23 cellular contexts compared by ENCODE assay signal in genomic region chr11:44702897-44703296, GRCh38. TPM values are rescaled to one million over a fixed set of nuclear protein-coding genes. Genes with fewer than 3 reads are reported as not detected.
DNase-seq lines count a peak whose midpoint lies in the region; ATAC-seq and TF ChIP-seq lines count a peak whose summit lies in the region.
"Had no signal": no experiment of that assay in that cellular context is flagged by ENCODE, and none has a peak within 500 bp of the region (broad histone marks: within the 10 kb centered on the region; RNA-seq: fewer than 3 reads in every experiment).

No MANE protein-coding gene starts in this region.

- no CpG with 5 or more reads among the region's 4 CpGs for WGBS in trophoblast cell (ENCODE audit: extremely low coverage, insufficient coverage, insufficient read length)

- H3K4me1 ChIP-seq in HEK293 (ENCODE audit: control insufficient read depth, insufficient read depth, low read length) (no peaks in the 10 kb centered on the region), trophoblast cell (ENCODE audit: control insufficient read depth in 1 of 2, insufficient read depth in 2 of 2, low read length in 2 of 2) (peaks cover 18 to 23% of the 10 kb centered on the region in 2 experiments)
- H3K4me1 ChIP-seq: BLaER1, parathyroid adenoma had no signal

- peak; percentile 78 for DNase-seq in RPMI7951 (ENCODE audit: low read depth)
- peak; percentile 24 for DNase-seq in fibroblast of pulmonary artery (ENCODE audit: low read depth)
- DNase-seq in trophoblast cell: no peak
- DNase-seq in SIG-M5 treated with dmso at 0.1 percent for 504 hours (lab: John Stamatoyannopoulos, UW; ENCODE audit: unreplicated experiment): no peak
- no peak for DNase-seq in EL
- DNase-seq: activated CD4-positive, CD25-positive, alpha-beta regulatory T cell; activated gamma-delta T cell treated with Interleukin-2 at 50 U/mL for 16 hours; activated naive CD8-positive, alpha-beta T cell treated with anti-CD3 and anti-CD28 coated beads, Interleukin-2, amount 10 ng/mL, durations not matched to agents 7 days and 5 days; activated T-cell treated with anti-CD3 and anti-CD28 coated beads, Interleukin-2, amount 50 U/mL, for 4 hours; DMS 273 treated with DMSO at 0.1 percent for 48 hours; endodermal cell; GOT3; mammary epithelial cell; NCI-H1417; NCI-H2081; NCI-H774; right cardiac atrium; stimulated activated CD4-positive, alpha-beta T cell treated with anti-CD3 and anti-CD28 coated beads, Interleukin-4, amount 100 ng/mL, for 1 hour had no signal

- H2BK5ac ChIP-seq in trophoblast cell (ENCODE audit: low read depth, low read length, poor library complexity): no peak overlapping the region

- no peak overlapping the region for H2AK5ac ChIP-seq in trophoblast cell (ENCODE audit: low read length)

- no peak overlapping the region for H4K8ac ChIP-seq in trophoblast cell (ENCODE audit: low read depth, low read length)

- H3K4me2 ChIP-seq in trophoblast cell (ENCODE audit: low read length): no peak overlapping the region
- H3K4me2 ChIP-seq: BLaER1, KMS-11 had no signal

- no peak for ATAC-seq in HG02938 (IDR thresholded peaks at IDR 0.05; ENCODE audit: unreplicated experiment)
- ATAC-seq: activated T-cell treated with anti-CD3 and anti-CD28 coated beads, Interleukin-2, amount 50 U/mL, for 4 hours had no signal

- H3K18ac ChIP-seq in trophoblast cell (ENCODE audit: low read length): no peak overlapping the region

- H3K4me3 ChIP-seq in HEK293 (ENCODE audit: low read depth, low read length) (no peak overlapping the region), fibroblast of pulmonary artery (replicated peaks; ENCODE audit: low read depth, low read length) (no peak overlapping the region), trophoblast cell (ENCODE audit: low read depth, low read length) (no peak overlapping the region)
- H3K4me3 ChIP-seq: BLaER1 had no signal

- POLR2A ChIA-PET in HEK293 (lab: Yijun Ruan, JAX): no interaction called here

- no peak overlapping the region for H2BK12ac ChIP-seq in trophoblast cell (ENCODE audit: low read length)

- no peaks in the 10 kb centered on the region for H3K9me3 ChIP-seq in HEK293 (ENCODE audit: control insufficient read depth, insufficient read depth, low read depth, low read length)
- H3K9me3 ChIP-seq in trophoblast cell (ENCODE audit: insufficient read depth, low read depth, low read length): peaks cover 5% of the 10 kb centered on the region

- CTCF ChIA-PET in HEK293 (lab: Yijun Ruan, JAX): interaction anchor here (0.7 to 1.2 kb wide), 2 partner anchors 9 to 162 kb away, joined by 3 read pairs; no protein-coding TSS in a partner anchor

- no peak overlapping the region for H3K9ac ChIP-seq in trophoblast cell (ENCODE audit: low read length)
- H3K9ac ChIP-seq: BLaER1, KMS-11, parathyroid adenoma had no signal

- H3K27me3 ChIP-seq in trophoblast cell (ENCODE audit: insufficient read depth, low read length): no peaks in the 10 kb centered on the region

- H3K23ac ChIP-seq in trophoblast cell (ENCODE audit: low read length): no peak overlapping the region

- H3K36me3 ChIP-seq in HEK293 (ENCODE audit: control insufficient read depth in 2 of 2, insufficient read depth in 1 of 2, low read length in 2 of 2): no peaks in the 10 kb centered on the region
- no peaks in the 10 kb centered on the region for H3K36me3 ChIP-seq in trophoblast cell (ENCODE audit: control insufficient read depth in 1 of 2, insufficient read depth in 2 of 2, low read length in 2 of 2)
- H3K36me3 ChIP-seq: BLaER1 had no signal

- H2BK120ac ChIP-seq in trophoblast cell (ENCODE audit: insufficient read depth, low read length, poor library complexity): no peak overlapping the region

- no peaks in the 10 kb centered on the region for H3K79me2 ChIP-seq in trophoblast cell (ENCODE audit: control insufficient read depth, insufficient read depth, low read length, poor library complexity)
- H3K79me2 ChIP-seq: parathyroid adenoma had no signal

- H3K14ac ChIP-seq in trophoblast cell (ENCODE audit: low read length): no peak overlapping the region

- H3K4ac ChIP-seq in trophoblast cell (ENCODE audit: low read depth, low read length): no peak overlapping the region

- H3K27ac ChIP-seq in HEK293 (ENCODE audit: extremely low read depth, low read depth, low read length): no peak overlapping the region
- H3K27ac ChIP-seq in trophoblast cell (ENCODE audit: low read depth, low read length): peak overlapping the region; percentile 22
- H3K27ac ChIP-seq: BLaER1, KMS-11, parathyroid adenoma had no signal

- H4K12ac ChIP-seq in trophoblast cell (ENCODE audit: low read depth, low read length): no peak overlapping the region

- TF ChIP-seq CTCF in HEK293 (tag by site-specific recombination; IDR thresholded peaks at IDR 0.05) (no peak), fibroblast of pulmonary artery (IDR thresholded peaks at IDR 0.05; ENCODE audit: low read length, missing control alignments) (no peak)

- H3K79me1 ChIP-seq in trophoblast cell (ENCODE audit: low read length): peaks cover 6% of the 10 kb centered on the region

- no peak overlapping the region for H4K91ac ChIP-seq in trophoblast cell (ENCODE audit: low read depth, low read length)

- no peak overlapping the region for H2AFZ ChIP-seq in trophoblast cell (ENCODE audit: insufficient read depth, low read length, poor library complexity)
- H2AFZ ChIP-seq: parathyroid adenoma had no signal

TF ChIP-seq in HEK293, 187 proteins besides CTCF, POLR2A, EP300 and RAD21:
- no peak for TF ChIP-seq ZNF311 (tag by site-specific recombination; IDR thresholded peaks at IDR 0.05; ENCODE audit: borderline replicate concordance)
- TF ChIP-seq ZNF449 (tag by site-specific recombination; IDR thresholded peaks at IDR 0.05): peak; percentile 92

RNA-seq across cellular contexts. Expression of gene TSPAN18, which starts 23.9 kb away (rescaled TPM):
- 0.96 and 2.1 TPM in 2 replicates for total RNA-seq in RPMI7951 (2014; rRNA removed; shearing (Covaris generic))
- 12.0 and 12.8 TPM in 2 replicates for polyA plus RNA-seq in trophoblast cell (2013)
- total RNA-seq: mammary epithelial cell had no signal

Comparison
In these comparisons a context has a peak if more than half of its experiments do, and no peak if none do; other contexts are left out.
1. DNase-seq: peak in RPMI7951 (single experiment) and fibroblast of pulmonary artery (single experiment); none in trophoblast cell (0 of 2), SIG-M5 treated with dmso at 0.1 percent for 504 hours (single experiment) and EL (single experiment).